In genomic region chr12:89470741-89471504, GRCh38 we compare ENCODE assay signal across 8 cellular contexts. TPM values are rescaled to one million over a fixed set of nuclear protein-coding genes. Genes with fewer than 3 reads are reported as not detected.
A peak's percentile ranks its signal among the peaks of the same experiment; 100 is the strongest.
DNase-seq lines count a peak whose midpoint lies in the region; ATAC-seq, FAIRE-seq and TF ChIP-seq lines count a peak whose summit lies in the region.

No MANE protein-coding gene starts in this region.

- no peak overlapping the region for H4K8ac ChIP-seq in H1 (ENCODE audit: extremely low read depth, insufficient read depth, low read length)

- no peaks in the 10 kb centered on the region for H3K9me2 ChIP-seq in PC-3 (replicated peaks; ENCODE audit: low read length)

- POLR2A ChIA-PET in PC-3 (lab: Charles Lee; ENCODE audit: unreplicated experiment), result no interaction called here
- POLR2A ChIA-PET in H1 (lab: Charles Lee; ENCODE audit: partially characterized antibody), result no interaction called here

- H4K20me1 ChIP-seq in PC-3 (ENCODE audit: low read length) (no peaks in the 10 kb centered on the region), H1 (replicated peaks in 1 of 2; ENCODE audit: control insufficient read depth in 1 of 2, insufficient read depth in 2 of 2, low read length in 2 of 2) (no peaks in the 10 kb centered on the region)

- H3K27ac ChIP-seq in PC-3 (ENCODE audit: low read length) (peak overlapping the region; percentile 38), H1 (ENCODE audit: low read depth, low read length) (no peak overlapping the region)

- peak; percentile 86 for TF ChIP-seq CTCF in PC-3 (conservative IDR thresholded peaks at IDR 0.05; ENCODE audit: low read depth, low read length)
- TF ChIP-seq CTCF in H1 (IDR thresholded peaks at IDR 0.05; ENCODE audit: control extremely low read depth in 1 of 3, insufficient read depth in 1 of 3, low read depth in 1 of 3, low read length in 3 of 3), result peak in 2 of 3 experiments; percentile 42 to 64; a peak in 2 of 4 replicates

- H3K18ac ChIP-seq in H1 (ENCODE audit: extremely low read depth, low read length), result no peak overlapping the region

- CTCF ChIA-PET in PC-3 (lab: Charles Lee), result no interaction called here
- CTCF ChIA-PET in H1 (lab: Charles Lee; ENCODE audit: partially characterized antibody), result interaction anchor here (0.6 to 7.9 kb wide), 28 partner anchors 9 to 1110 kb away, joined by 3 to 96 read pairs (median 4); partner anchors contain the start of genes GALNT4 and POC1B

- H2BK20ac ChIP-seq in H1 (ENCODE audit: low read length), result no peak overlapping the region

- peaks cover 9% of the 10 kb centered on the region for H3F3A ChIP-seq in PC-3 (ENCODE audit: low read length, unreplicated experiment)

- no peak for TF ChIP-seq EP300 in H1 (IDR thresholded peaks at IDR 0.05; ENCODE audit: borderline replicate concordance in 1 of 2, low read depth in 2 of 2, low read length in 2 of 2)

- no peak overlapping the region for H4K91ac ChIP-seq in H1 (replicated peaks; ENCODE audit: insufficient read length, low read length)

- H3K4me3 ChIP-seq in PC-3 (ENCODE audit: low read length) (no peak overlapping the region), H1 (ENCODE audit: extremely low read depth in 1 of 4, insufficient read depth in 2 of 4, low read depth in 3 of 4, low read length in 4 of 4) (no peak overlapping the region)

- no peaks in the 10 kb centered on the region for H3K23me2 ChIP-seq in H1 (ENCODE audit: low read depth, low read length)

- ATAC-seq in GM19025 (IDR thresholded peaks at IDR 0.05; ENCODE audit: low read depth, unreplicated experiment) (peak; percentile 39), HG03432 (IDR thresholded peaks at IDR 0.05; ENCODE audit: unreplicated experiment) (peak; percentile 39), PC-3 (peak; percentile 43), GM21528 (IDR thresholded peaks at IDR 0.05; ENCODE audit: low FRiP score, unreplicated experiment) (no peak)

- WGBS in H1 (ENCODE audit: extremely low coverage in 1 of 2, insufficient coverage in 1 of 2, insufficient read length in 1 of 2, insufficient replicate concordance in 2 of 2, low coverage in 1 of 2, low lambda C conversion rate in 2 of 2, missing lambda C conversion rate in 1 of 2), 2 experiments, result 76% methylated on average over 3 of the region's 3 CpGs; no CpG with 5 or more reads in 1 of the 2 experiments

- peak; percentile 73 to 77 for TF ChIP-seq RAD21 in H1 (IDR thresholded peaks at IDR 0.05 in 1 of 2, conservative IDR thresholded peaks at IDR 0.05 in 1 of 2; ENCODE audit: low read depth in 2 of 2, low read length in 2 of 2)

- DNase-seq in DMS114 treated with DMSO at 0.1 percent for 48 hours (lab: John Stamatoyannopoulos, UW; ENCODE audit: unreplicated experiment) (peak; percentile 26), PC-3 (peak; percentile 80), H1 (ENCODE audit: low read depth in 1 of 2, low spot score in 2 of 2) (no peak), midbrain (lab: John Stamatoyannopoulos, UW) (peak; percentile 89)
- no peak for DNase-seq in stimulated activated CD4-positive, alpha-beta T cell treated with anti-CD3 and anti-CD28 coated beads, Interleukin-15, amount 100 ng/mL, for 24 hours

- FAIRE-seq in H1 (lab: Jason Lieb, UNC), result no peak

- H2AK5ac ChIP-seq in H1 (ENCODE audit: low read depth, low read length), result no peak overlapping the region

- H4K5ac ChIP-seq in H1 (ENCODE audit: insufficient read length, low read depth, low read length), result no peak overlapping the region

- H2BK12ac ChIP-seq in H1 (ENCODE audit: low read depth, low read length), result no peak overlapping the region

- TF ChIP-seq POLR2A in H1 (IDR thresholded peaks at IDR 0.05; ENCODE audit: control extremely low read depth in 1 of 2, low read depth in 2 of 2, low read length in 2 of 2), result no peak

- H3K14ac ChIP-seq in H1 (ENCODE audit: insufficient read length), result no peak overlapping the region

- peak overlapping the region; percentile 9 for H3K4me2 ChIP-seq in PC-3 (ENCODE audit: low read length)
- no peak overlapping the region for H3K4me2 ChIP-seq in H1 (ENCODE audit: insufficient read depth in 1 of 2, low read depth in 2 of 2, low read length in 2 of 2)

- H2AFZ ChIP-seq in PC-3 (ENCODE audit: low read length), result no peak overlapping the region
- H2AFZ ChIP-seq in H1 (ENCODE audit: low read length), result no peak overlapping the region

- H3K23ac ChIP-seq in H1 (ENCODE audit: insufficient read length), result no peak overlapping the region

- H3K79me1 ChIP-seq in H1 (ENCODE audit: low read depth, low read length), result no peaks in the 10 kb centered on the region

- no peak overlapping the region for H2BK5ac ChIP-seq in H1 (ENCODE audit: low read depth, low read length)

- no peaks in the 10 kb centered on the region for H3K36me3 ChIP-seq in PC-3 (ENCODE audit: low read depth, low read length)
- no peaks in the 10 kb centered on the region for H3K36me3 ChIP-seq in H1 (ENCODE audit: control insufficient read depth in 2 of 4, insufficient read depth in 4 of 4, low read length in 3 of 4)

- H3K79me2 ChIP-seq in PC-3 (ENCODE audit: low read length) (no peaks in the 10 kb centered on the region), H1 (ENCODE audit: control insufficient read depth in 1 of 2, insufficient read depth in 2 of 2, low read length in 2 of 2) (no peaks in the 10 kb centered on the region)

- H3K56ac ChIP-seq in H1 (replicated peaks; ENCODE audit: insufficient read length, low read depth, low read length), result no peak overlapping the region

- intact Hi-C loops in PC-3 (cut with micrococcal nuclease), result loop anchor here (1.0 kb wide), 2 partner anchors 53 to 58 kb away; partner anchors contain the start of gene GALNT4

- H3K4ac ChIP-seq in H1 (replicated peaks; ENCODE audit: insufficient read length, low read depth, low read length), result no peak overlapping the region

- H2BK120ac ChIP-seq in H1 (replicated peaks; ENCODE audit: low read depth, low read length), result no peak overlapping the region

- H3K9me3 ChIP-seq in PC-3 (ENCODE audit: low read length) (no peaks in the 10 kb centered on the region), H1 (ENCODE audit: insufficient read depth in 2 of 2, low read depth in 1 of 2, low read length in 1 of 2) (no peaks in the 10 kb centered on the region)

- H3K9ac ChIP-seq in PC-3 (ENCODE audit: low read length) (0 out of 2 replicates have a peak overlapping the region, but pooled peaks have one; percentile 3), H1 (replicated peaks in 1 of 4; ENCODE audit: extremely low read depth in 1 of 4, low read depth in 3 of 4, low read length in 3 of 4) (no peak overlapping the region)

- BruUV-seq in PC-3 (replicated peaks; lab: Mats Ljungman, UMichigan), result no TSS peak

- H3K27me3 ChIP-seq in PC-3 (ENCODE audit: low read length) (no peaks in the 10 kb centered on the region), H1 (replicated peaks in 1 of 4; ENCODE audit: control insufficient read depth in 3 of 4, extremely low read depth in 1 of 4, insufficient read depth in 3 of 4, low read length in 3 of 4) (no peaks in the 10 kb centered on the region)

- peaks cover 55% of the 10 kb centered on the region for H3K4me1 ChIP-seq in PC-3 (ENCODE audit: insufficient read depth, low read length)
- no peaks in the 10 kb centered on the region for H3K4me1 ChIP-seq in H1 (replicated peaks in 1 of 4; ENCODE audit: control insufficient read depth in 3 of 4, insufficient read depth in 4 of 4, low read length in 3 of 4)

- H2BK15ac ChIP-seq in H1 (ENCODE audit: low read length), result no peak overlapping the region

TF ChIP-seq in H1, 55 proteins besides CTCF, POLR2A, EP300 and RAD21 (continues in another document):
- no peak for TF ChIP-seq EGR1 (IDR thresholded peaks at IDR 0.05; ENCODE audit: borderline replicate concordance, low read depth, low read length)
- no peak for TF ChIP-seq GABPA (IDR thresholded peaks at IDR 0.05; ENCODE audit: borderline replicate concordance, insufficient read depth, low read length)
- no peak for TF ChIP-seq SIN3A (conservative IDR thresholded peaks at IDR 0.05 in 1 of 2, IDR thresholded peaks at IDR 0.05 in 1 of 2; ENCODE audit: low read depth in 1 of 2, low read length in 2 of 2)
- TF ChIP-seq POLR2AphosphoS5 (IDR thresholded peaks at IDR 0.05; ENCODE audit: low read depth, low read length), result no peak
- no peak for TF ChIP-seq CBX5 (IDR thresholded peaks at IDR 0.05; ENCODE audit: low read depth, low read length)
- TF ChIP-seq CTBP2 (IDR thresholded peaks at IDR 0.05; ENCODE audit: borderline replicate concordance, insufficient read depth, insufficient read length, low read length), result no peak
- TF ChIP-seq NRF1 (IDR thresholded peaks at IDR 0.05; ENCODE audit: low read depth, low read length), result no peak
- TF ChIP-seq RNF2 (IDR thresholded peaks at IDR 0.05; ENCODE audit: borderline replicate concordance, low read depth, low read length, missing control alignments, poor library complexity, severe bottlenecking), result no peak
- TF ChIP-seq, protein P1, sequence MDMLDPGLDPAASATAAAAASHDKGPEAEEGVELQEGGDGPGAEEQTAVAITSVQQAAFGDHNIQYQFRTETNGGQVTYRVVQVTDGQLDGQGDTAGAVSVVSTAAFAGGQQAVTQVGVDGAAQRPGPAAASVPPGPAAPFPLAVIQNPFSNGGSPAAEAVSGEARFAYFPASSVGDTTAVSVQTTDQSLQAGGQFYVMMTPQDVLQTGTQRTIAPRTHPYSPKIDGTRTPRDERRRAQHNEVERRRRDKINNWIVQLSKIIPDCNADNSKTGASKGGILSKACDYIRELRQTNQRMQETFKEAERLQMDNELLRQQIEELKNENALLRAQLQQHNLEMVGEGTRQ (IDR thresholded peaks at IDR 0.05; ENCODE audit: low read length), result no peak

RNA-seq across cellular contexts. Expression of gene GALNT4, which starts 53.7 kb away (rescaled TPM):
- 6.8 and 8.1 TPM in 2 replicates for total RNA-seq in PC-3 (2014; rRNA removed)
- 3.3 and 3.6 TPM in 2 replicates for total RNA-seq in H1 (2021; fragmentation: NEBNext Ultra II Directional; extraction: Animal tissue kit (Norgen Biotek cat#: 25700))
- 0.31 and 0.45 TPM in 2 replicates for polyA plus RNA-seq in H1 (2011; rRNA removed)
- polyA plus RNA-seq in H1 (2011; cell fraction: cytosol; rRNA removed), result 0.66 TPM
- 0.41 TPM for polyA plus RNA-seq in H1 (2011; cell fraction: nucleus; rRNA removed)
- 0.88 to 1.8 TPM (median 1.0 TPM) in 4 replicates for polyA plus RNA-seq in H1 (2012, experiment 1 of 2)
- polyA plus RNA-seq in H1 (2012, experiment 2 of 2), result 0.14 TPM
- 1.9 TPM for polyA plus RNA-seq in H1 (2013, experiment 1 of 2)
- 2.1 TPM for polyA plus RNA-seq in H1 (2013, experiment 2 of 2)
- polyA minus RNA-seq in H1 (2011; rRNA and poly(A)+ RNA removed), result 0.49 and 1.3 TPM in 2 replicates
- 0.73 TPM for polyA minus RNA-seq in H1 (2011; cell fraction: cytosol; rRNA and poly(A)+ RNA removed)
- polyA minus RNA-seq in H1 (2011; cell fraction: nucleus; rRNA and poly(A)+ RNA removed), result 3.4 TPM

RNA-seq across cellular contexts. Expression of gene POC1B, which starts 54.9 kb away (rescaled TPM):
- 21.5 and 25.0 TPM in 2 replicates for total RNA-seq in PC-3 (2014; rRNA removed)
- total RNA-seq in H1 (2021; fragmentation: NEBNext Ultra II Directional; extraction: Animal tissue kit (Norgen Biotek cat#: 25700)), result 13.3 and 16.3 TPM in 2 replicates
- polyA plus RNA-seq in H1 (2011; rRNA removed), result 5.0 and 7.5 TPM in 2 replicates
- polyA plus RNA-seq in H1 (2011; cell fraction: cytosol; rRNA removed), result 7.9 TPM
- polyA plus RNA-seq in H1 (2011; cell fraction: nucleus; rRNA removed), result 9.0 TPM
- 6.9 to 10.5 TPM (median 7.9 TPM) in 4 replicates for polyA plus RNA-seq in H1 (2012, experiment 1 of 2)
- polyA plus RNA-seq in H1 (2012, experiment 2 of 2), result 1.4 TPM
- 12.9 TPM for polyA plus RNA-seq in H1 (2013, experiment 1 of 2)
- polyA plus RNA-seq in H1 (2013, experiment 2 of 2), result 12.1 TPM
- polyA minus RNA-seq in H1 (2011; rRNA and poly(A)+ RNA removed), result 11.9 and 21.7 TPM in 2 replicates
- polyA minus RNA-seq in H1 (2011; cell fraction: cytosol; rRNA and poly(A)+ RNA removed), result 9.8 TPM
- polyA minus RNA-seq in H1 (2011; cell fraction: nucleus; rRNA and poly(A)+ RNA removed), result 37.4 TPM

Comparison
In these comparisons a context has a peak if more than half of its experiments do, and no peak if none do; other contexts are left out.
1. DNase-seq: peak in DMS114 treated with DMSO at 0.1 percent for 48 hours (single experiment), PC-3 (single experiment) and midbrain (single experiment); none in H1 (0 of 2) and stimulated activated CD4-positive, alpha-beta T cell treated with anti-CD3 and anti-CD28 coated beads, Interleukin-15, amount 100 ng/mL, for 24 hours (single experiment).